24 cellular contexts compared by ENCODE assay signal in the genomic region with DNA sequence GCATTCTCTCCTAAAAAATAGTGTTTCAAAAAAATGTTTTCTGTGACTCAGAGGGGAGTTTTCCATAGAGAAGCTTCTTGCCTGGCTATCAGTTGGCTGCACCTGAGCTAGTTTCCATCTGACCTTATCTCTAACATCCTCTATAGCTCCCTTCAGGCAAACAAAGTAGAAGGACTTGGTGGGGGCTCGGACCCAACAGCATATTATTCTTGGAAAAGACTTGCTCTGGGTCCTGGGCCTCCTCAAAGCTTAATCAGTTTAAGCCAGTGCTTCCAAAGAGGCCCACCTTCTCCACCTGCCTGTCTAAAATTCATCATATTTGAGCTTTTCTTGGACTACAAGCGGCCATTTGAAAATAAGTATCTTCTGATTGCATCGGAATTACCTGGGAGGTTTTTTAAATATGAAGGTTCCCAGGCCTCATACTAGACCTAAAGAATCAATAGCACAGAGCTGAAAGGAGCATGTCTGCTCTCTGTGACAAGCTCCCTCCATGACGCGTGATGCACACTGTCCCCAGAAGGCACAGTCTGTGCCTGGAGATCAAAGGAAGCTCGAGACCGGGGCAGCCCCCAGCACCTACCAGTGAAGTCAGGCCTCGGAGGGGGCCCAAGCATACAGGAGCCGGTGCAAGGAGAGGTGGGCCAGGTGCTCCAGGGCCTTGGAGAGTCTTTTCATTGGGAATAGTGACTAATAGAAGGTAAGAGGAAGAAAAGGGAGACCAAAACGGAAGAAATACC.
DNase-seq lines count a peak whose midpoint lies in the region; ATAC-seq and TF ChIP-seq lines count a peak whose summit lies in the region.
"Had no signal": no experiment of that assay in that cellular context is flagged by ENCODE, and none has a peak within 500 bp of the region (broad histone marks: within the 10 kb centered on the region; RNA-seq: fewer than 3 reads in every experiment).

No MANE protein-coding gene starts in this region.

- no peaks in the 10 kb centered on the region for H3K36me3 Mint-ChIP-seq in activated T-helper 17 cell treated with anti-CD3 and anti-CD28 coated beads, Interleukin-2, amount 50 U/mL, for 72 hours (ENCODE audit: low read depth)
- H3K36me3 Mint-ChIP-seq: CD4-positive, alpha-beta memory T cell had no signal

- H3K4me3 ChIP-seq in gastrocnemius medialis = no peak overlapping the region
- H3K4me3 ChIP-seq: BLaER1 treated with 17β-estradiol and CSF1 and Interleukin-3, amounts not matched to agents 10 nM and 100 nM; GM12878; Peyer's patch; SJCRH30 had no signal

- TF ChIP-seq CTCF in gastrocnemius medialis (IDR thresholded peaks at IDR 0.05 in 4 of 5, conservative IDR thresholded peaks at IDR 0.05 in 1 of 5) = no peak

- in situ Hi-C loops in gastrocnemius medialis (cut with MboI; ENCODE audit: low sequenced_read_pairs in 4 of 4) = no loop called here

- intact Hi-C loops in gastrocnemius medialis (cut with DNase I; ENCODE audit: low total_unique reads) = no loop called here
- intact Hi-C loops in sciatic nerve (cut with DNase I) = no loop called here

- no peaks in the 10 kb centered on the region for H3K36me3 ChIP-seq in gastrocnemius medialis
- H3K36me3 ChIP-seq: BLaER1 treated with 17β-estradiol and CSF1 and Interleukin-3, amounts not matched to agents 10 nM and 100 nM; Peyer's patch; SJCRH30 had no signal

- H3K27ac ChIP-seq in gastrocnemius medialis = no peak overlapping the region
- H3K27ac ChIP-seq: 22Rv1; BLaER1 treated with 17β-estradiol and CSF1 and Interleukin-3, amounts not matched to agents 10 nM and 100 nM; Peyer's patch; SJCRH30 had no signal

- no peaks in the 10 kb centered on the region for H3K9me3 Mint-ChIP-seq in activated T-helper 17 cell treated with anti-CD3 and anti-CD28 coated beads, Interleukin-2, amount 50 U/mL, for 72 hours

- no peak for TF ChIP-seq POLR2A in gastrocnemius medialis (IDR thresholded peaks at IDR 0.05)

- no peaks in the 10 kb centered on the region for H3K27me3 ChIP-seq in gastrocnemius medialis
- H3K27me3 ChIP-seq: BLaER1 treated with 17β-estradiol and CSF1 and Interleukin-3, amounts not matched to agents 10 nM and 100 nM; Peyer's patch; SJCRH30 had no signal

- H3K27me3 Mint-ChIP-seq in activated T-helper 17 cell treated with anti-CD3 and anti-CD28 coated beads, Interleukin-2, amount 50 U/mL, for 72 hours = no peaks in the 10 kb centered on the region
- H3K27me3 Mint-ChIP-seq: CD4-positive, alpha-beta memory T cell had no signal

- H3K9me3 ChIP-seq in gastrocnemius medialis = no peaks in the 10 kb centered on the region
- H3K9me3 ChIP-seq: Peyer's patch, SJCRH30 had no signal

- H3K27ac Mint-ChIP-seq in activated T-helper 17 cell treated with anti-CD3 and anti-CD28 coated beads, Interleukin-2, amount 50 U/mL, for 72 hours = peak overlapping the region; percentile 10
- H3K27ac Mint-ChIP-seq: CD4-positive, alpha-beta memory T cell had no signal

- no peak for DNase-seq in activated CD4-positive, CD25-positive, alpha-beta regulatory T cell treated with anti-CD3 and anti-CD28 coated beads, Interleukin-2, amount 50 U/mL, for 72 hours
- DNase-seq in stimulated activated CD4-positive, alpha-beta T cell treated with anti-CD3 and anti-CD28 coated beads, Interleukin-15, amount 100 ng/mL, for 24 hours = peak; percentile 11
- DNase-seq in stimulated activated CD4-positive, alpha-beta T cell treated with anti-CD3 and anti-CD28 coated beads, Interleukin-2, amount 100 ng/mL, for 24 hours = no peak
- DNase-seq in gastrocnemius medialis (no peak), sciatic nerve (ENCODE audit: low spot score) (no peak), RPMI8226 (no peak)
- DNase-seq: CD4-positive, alpha-beta memory T cell; DND-41; H7; KBM-7; NCI-H1092; NCI-H1436 treated with DMSO at 0.1 percent for 48 hours; NCI-H1930; NCI-H2227 treated with DMSO at 0.1 percent for 48 hours; NCI-H510A; NCI-H748 treated with DMSO at 0.1 percent for 48 hours; NK-92 treated with Interleukin-12 subunit alpha and Interleukin-12 subunit beta, amount 100 ng/mL, for 24 hours; Peyer's patch; SJCRH30 had no signal

- H3K4me1 Mint-ChIP-seq in activated T-helper 17 cell treated with anti-CD3 and anti-CD28 coated beads, Interleukin-2, amount 50 U/mL, for 72 hours = no peaks in the 10 kb centered on the region
- H3K4me1 Mint-ChIP-seq: CD4-positive, alpha-beta memory T cell had no signal

- H3K4me3 Mint-ChIP-seq in activated T-helper 17 cell treated with anti-CD3 and anti-CD28 coated beads, Interleukin-2, amount 50 U/mL, for 72 hours = no peak overlapping the region
- H3K4me3 Mint-ChIP-seq: CD4-positive, alpha-beta memory T cell had no signal

- H3K4me1 ChIP-seq in gastrocnemius medialis = no peaks in the 10 kb centered on the region
- H3K4me1 ChIP-seq: Peyer's patch, SJCRH30 had no signal

- peak; percentile 91 to 95 for ATAC-seq in activated CD4-positive, CD25-positive, alpha-beta regulatory T cell treated with anti-CD3 and anti-CD28 coated beads, Interleukin-2, amount 50 U/mL, for 24 hours
- ATAC-seq in activated T-helper 17 cell treated with anti-CD3 and anti-CD28 coated beads, Interleukin-2, amount 50 U/mL, for 72 hours (replicated peaks) = no peak
- no peak for ATAC-seq in gastrocnemius medialis
- no peak for ATAC-seq in sciatic nerve
- ATAC-seq: GM12878 had no signal

Comparison
In these comparisons a context has a peak if more than half of its experiments do, and no peak if none do; other contexts are left out.
1. ATAC-seq: peak in activated CD4-positive, CD25-positive, alpha-beta regulatory T cell treated with anti-CD3 and anti-CD28 coated beads, Interleukin-2, amount 50 U/mL, for 24 hours (2 of 2); none in activated T-helper 17 cell treated with anti-CD3 and anti-CD28 coated beads, Interleukin-2, amount 50 U/mL, for 72 hours (single experiment), gastrocnemius medialis (0 of 2) and sciatic nerve (single experiment).